Comparison of ENCODE assay signal across 17 cellular contexts in genomic region chr3:183264249-183264648, GRCh38. TPM values are rescaled to one million over a fixed set of nuclear protein-coding genes. Genes with fewer than 3 reads are reported as not detected.
DNase-seq lines count a peak whose midpoint lies in the region; ATAC-seq and TF ChIP-seq lines count a peak whose summit lies in the region.
"Had no signal": no experiment of that assay in that cellular context is flagged by ENCODE, and none has a peak within 500 bp of the region (broad histone marks: within the 10 kb centered on the region; RNA-seq: fewer than 3 reads in every experiment).

No MANE protein-coding gene starts in this region.

- 50 to 64% (median 62%) methylated on average over 4 of the region's 4 CpGs for WGBS in psoas muscle, 3 donors
- 74% methylated on average over 4 of the region's 4 CpGs for WGBS in esophagus muscularis mucosa

- H3K27ac ChIP-seq in BLaER1 treated with 17β-estradiol and CSF1 and Interleukin-3, amounts not matched to agents 10 nM and 100 nM = peak overlapping the region in 3 of 11 experiments; percentile 39 to 47 (median 43); a peak in 5 of 22 replicates
- H3K27ac ChIP-seq in Panc1 (ENCODE audit: low read length) (peak overlapping the region; percentile 68), epithelial cell of prostate (peak overlapping the region; percentile 96), psoas muscle (peak overlapping the region; percentile 73), esophagus muscularis mucosa (replicated peaks in 1 of 4) (no peak overlapping the region)
- H3K27ac ChIP-seq in CD8-positive, alpha-beta memory T cell (ENCODE audit: low read depth, low read length) = no peak overlapping the region

- H3K4me1 ChIP-seq in BLaER1 treated with 17β-estradiol and CSF1 and Interleukin-3, amounts not matched to agents 10 nM and 100 nM = peaks cover 19 to 81% (median 56%) of the 10 kb centered on the region in 10 experiments
- H3K4me1 ChIP-seq in Panc1 (ENCODE audit: control insufficient read depth, insufficient read depth, low read length) (peaks cover 47% of the 10 kb centered on the region), psoas muscle (peaks cover 58% of the 10 kb centered on the region), esophagus muscularis mucosa (peaks cover 0 to 10% (median 7%) of the 10 kb centered on the region in 4 donors)
- H3K4me1 ChIP-seq in CD8-positive, alpha-beta memory T cell (ENCODE audit: insufficient read depth, low read length) = no peaks in the 10 kb centered on the region

- no TSS peak for BruUV-seq in Panc1 (replicated peaks; lab: Mats Ljungman, UMichigan)

- H3K9me3 Mint-ChIP-seq in CD8-positive, alpha-beta memory T cell = no peaks in the 10 kb centered on the region
- H3K9me3 Mint-ChIP-seq: activated naive CD8-positive, alpha-beta T cell treated with anti-CD3 and anti-CD28 coated beads, Interleukin-2, amount 10 ng/mL, durations not matched to agents 7 days and 5 days; activated T-cell treated with anti-CD3 and anti-CD28 coated beads, Interleukin-2, amount 50 U/mL, for 4 hours; immature natural killer cell; stimulated activated memory B cell treated with anti-CD40 and anti-IgM and Interleukin-4, amounts not matched to agents 10 μg/mL and 1 μg/mL and 100 μg/mL, for 72 hours had no signal

- no peak overlapping the region for H3K4me3 ChIP-seq in BLaER1 treated with 17β-estradiol and CSF1 and Interleukin-3, amounts not matched to agents 10 nM and 100 nM
- H3K4me3 ChIP-seq in Panc1 (ENCODE audit: low read depth in 2 of 2, low read length in 2 of 2) = no peak overlapping the region
- H3K4me3 ChIP-seq in psoas muscle = no peak overlapping the region
- no peak overlapping the region for H3K4me3 ChIP-seq in esophagus muscularis mucosa
- H3K4me3 ChIP-seq in CD8-positive, alpha-beta memory T cell (ENCODE audit: low read length) = no peak overlapping the region

- in situ Hi-C loops in Panc1 (cut with HindIII; ENCODE audit: low pct_unique_long_range_greater_than_20kb, low sequenced_read_pairs) = no loop called here

- intact Hi-C loops in Panc1 (cut with micrococcal nuclease; ENCODE audit: unreplicated experiment) = no loop called here
- intact Hi-C loops in psoas muscle (cut with DNase I) = no loop called here
- intact Hi-C loops in esophagus muscularis mucosa (cut with DNase I) = no loop called here

- H3K27me3 Mint-ChIP-seq in CD8-positive, alpha-beta memory T cell = peaks cover 3% of the 10 kb centered on the region in 2 donors

- no peak for TF ChIP-seq CTCF in Panc1 (IDR thresholded peaks at IDR 0.05)
- TF ChIP-seq CTCF in psoas muscle (IDR thresholded peaks at IDR 0.05) = no peak
- TF ChIP-seq CTCF in esophagus muscularis mucosa (IDR thresholded peaks at IDR 0.05) = no peak

- CTCF ChIA-PET in Panc1 (lab: Charles Lee) = no interaction called here
- CTCF ChIA-PET in CD8-positive, alpha-beta memory T cell (lab: Charles Lee) = no interaction called here

- ATAC-seq in Panc1 (peak; percentile 22; the same call in 1 of the 2 replicates), psoas muscle (no peak), HG03520 (IDR thresholded peaks at IDR 0.05; ENCODE audit: unreplicated experiment) (no peak)
- ATAC-seq: activated T-cell treated with anti-CD3 and anti-CD28 coated beads, Interleukin-2, amount 50 U/mL, for 4 hours; HepG2; stimulated activated memory B cell treated with anti-CD40 and anti-IgM and Interleukin-4, amounts not matched to agents 10 μg/mL and 1 μg/mL and 100 μg/mL, for 72 hours had no signal

- no peak overlapping the region for H3K4me3 Mint-ChIP-seq in CD8-positive, alpha-beta memory T cell
- H3K4me3 Mint-ChIP-seq: activated naive CD8-positive, alpha-beta T cell treated with anti-CD3 and anti-CD28 coated beads, Interleukin-2, amount 10 ng/mL, durations not matched to agents 7 days and 5 days; activated T-cell treated with anti-CD3 and anti-CD28 coated beads, Interleukin-2, amount 50 U/mL, for 4 hours; immature natural killer cell; stimulated activated memory B cell treated with anti-CD40 and anti-IgM and Interleukin-4, amounts not matched to agents 10 μg/mL and 1 μg/mL and 100 μg/mL, for 72 hours had no signal

- peaks cover 0 to 24% (median 0%) of the 10 kb centered on the region in 11 experiments; a peak in 2 of 22 replicates for H4K20me1 ChIP-seq in BLaER1 treated with 17β-estradiol and CSF1 and Interleukin-3, amounts not matched to agents 10 nM and 100 nM

- H3K4me1 Mint-ChIP-seq in CD8-positive, alpha-beta memory T cell = no peaks in the 10 kb centered on the region
- H3K4me1 Mint-ChIP-seq: immature natural killer cell had no signal

- no peaks in the 10 kb centered on the region for H3K27me3 ChIP-seq in BLaER1 treated with 17β-estradiol and CSF1 and Interleukin-3, amounts not matched to agents 10 nM and 100 nM
- H3K27me3 ChIP-seq in Panc1 (ENCODE audit: control insufficient read depth, insufficient read depth, low read length) (no peaks in the 10 kb centered on the region), psoas muscle (ENCODE audit: insufficient read depth in 3 of 3, low read length in 2 of 3) (no peaks in the 10 kb centered on the region), esophagus muscularis mucosa (no peaks in the 10 kb centered on the region)
- H3K27me3 ChIP-seq in CD8-positive, alpha-beta memory T cell (ENCODE audit: insufficient read depth, low read length, poor library complexity, severe bottlenecking) = no peaks in the 10 kb centered on the region

- peak overlapping the region in 6 of 11 experiments; percentile 1 to 58 (median 47); a peak in 8 of 22 replicates for H3K4me2 ChIP-seq in BLaER1 treated with 17β-estradiol and CSF1 and Interleukin-3, amounts not matched to agents 10 nM and 100 nM

- no peaks in the 10 kb centered on the region for H3K9me3 ChIP-seq in BLaER1 treated with 17β-estradiol and CSF1 and Interleukin-3, amounts not matched to agents 10 nM and 100 nM (replicated peaks in 1 of 11)
- H3K9me3 ChIP-seq in Panc1 (ENCODE audit: control insufficient read depth, insufficient read depth, low read depth, low read length) = no peaks in the 10 kb centered on the region
- no peaks in the 10 kb centered on the region for H3K9me3 ChIP-seq in psoas muscle
- no peaks in the 10 kb centered on the region for H3K9me3 ChIP-seq in esophagus muscularis mucosa
- no peaks in the 10 kb centered on the region for H3K9me3 ChIP-seq in CD8-positive, alpha-beta memory T cell (ENCODE audit: low read length)

- POLR2A ChIA-PET in Panc1 (lab: Charles Lee) = no interaction called here
- POLR2A ChIA-PET in CD8-positive, alpha-beta memory T cell (lab: Charles Lee) = no interaction called here

- no peak for TF ChIP-seq EP300 in esophagus muscularis mucosa (IDR thresholded peaks at IDR 0.05)

- no peak overlapping the region for H3K9ac ChIP-seq in BLaER1 treated with 17β-estradiol and CSF1 and Interleukin-3, amounts not matched to agents 10 nM and 100 nM

- H3K36me3 Mint-ChIP-seq in CD8-positive, alpha-beta memory T cell = peaks cover 0 to 4% (median 2%) of the 10 kb centered on the region in 3 donors
- H3K36me3 Mint-ChIP-seq: immature natural killer cell; stimulated activated memory B cell treated with anti-CD40 and anti-IgM and Interleukin-4, amounts not matched to agents 10 μg/mL and 1 μg/mL and 100 μg/mL, for 72 hours had no signal

- DNase-seq in Panc1 (ENCODE audit: low read depth, low spot score) = no peak
- DNase-seq in epithelial cell of prostate (ENCODE audit: low read depth, low spot score) = no peak
- DNase-seq in psoas muscle = no peak
- no peak for DNase-seq in esophagus muscularis mucosa (ENCODE audit: extremely low spot score)
- no peak for DNase-seq in CD8-positive, alpha-beta memory T cell
- no peak for DNase-seq in COR-L47 (lab: John Stamatoyannopoulos, UW)
- DNase-seq: activated CD4-positive, alpha-beta T cell treated with anti-CD3 and anti-CD28 coated beads, Interleukin-2, amount 50 U/mL, for 4 hours; activated naive CD8-positive, alpha-beta T cell treated with anti-CD3 and anti-CD28 coated beads, Interleukin-2, amount 10 ng/mL, durations not matched to agents 7 days and 5 days; activated T-cell treated with anti-CD3 and anti-CD28 coated beads, Interleukin-2, amount 50 U/mL, for 4 hours; Calu3; immature natural killer cell; NCI-H2227 treated with DMSO at 0.1 percent for 48 hours; Right ventricle myocardium superior had no signal

- peaks cover 0 to 17% (median 0%) of the 10 kb centered on the region in 11 experiments; a peak in 5 of 22 replicates for H3K36me3 ChIP-seq in BLaER1 treated with 17β-estradiol and CSF1 and Interleukin-3, amounts not matched to agents 10 nM and 100 nM
- H3K36me3 ChIP-seq in Panc1 (ENCODE audit: control insufficient read depth, insufficient read depth, low read length) (no peaks in the 10 kb centered on the region), psoas muscle (ENCODE audit: insufficient read depth in 1 of 2, low read depth in 1 of 2) (peaks cover 2% of the 10 kb centered on the region in 2 donors), esophagus muscularis mucosa (no peaks in the 10 kb centered on the region)
- no peaks in the 10 kb centered on the region for H3K36me3 ChIP-seq in CD8-positive, alpha-beta memory T cell (ENCODE audit: insufficient read depth, low read length)

- H3K27ac Mint-ChIP-seq in CD8-positive, alpha-beta memory T cell = no peak overlapping the region
- H3K27ac Mint-ChIP-seq: activated naive CD8-positive, alpha-beta T cell treated with anti-CD3 and anti-CD28 coated beads, Interleukin-2, amount 10 ng/mL, durations not matched to agents 7 days and 5 days; immature natural killer cell; stimulated activated memory B cell treated with anti-CD40 and anti-IgM and Interleukin-4, amounts not matched to agents 10 μg/mL and 1 μg/mL and 100 μg/mL, for 72 hours had no signal

- no peak for TF ChIP-seq POLR2A in esophagus muscularis mucosa (IDR thresholded peaks at IDR 0.05; ENCODE audit: low read depth)

RNA-seq across cellular contexts. Expression of gene B3GNT5, which starts 11.2 kb away (rescaled TPM):
- total RNA-seq in Panc1 (2021; ENCODE audit: unreplicated experiment) = 22.8 TPM
- polyA plus RNA-seq in Panc1 (2012; ENCODE audit: insufficient read length) = 9.7 TPM
- 10 to 100 TPM; 44.8 to 98.1 (median 63.7) TPM for total RNA-seq in psoas muscle
- 10 to 100 TPM; 12.1 to 98.9 (median 43.4) TPM for polyA plus RNA-seq in psoas muscle
- total RNA-seq in esophagus muscularis mucosa = 10 to 100 TPM in 1 of 4 donors, 1 to 10 TPM in 3; 2.1 to 11.3 (median 5.2) TPM
- 10 to 100 TPM in 1 of 2 experiments, 1 to 10 TPM in 1; 10.0 TPM for total RNA-seq in CD8-positive, alpha-beta memory T cell
- polyA plus RNA-seq in CD8-positive, alpha-beta memory T cell = not detected
- total RNA-seq: HepG2 had no signal
- polyA plus RNA-seq: HepG2 had no signal

Comparison
In these comparisons a context has a peak if more than half of its experiments do, and no peak if none do; other contexts are left out.
1. H3K27ac ChIP-seq: peak in Panc1 (single experiment), epithelial cell of prostate (single experiment) and psoas muscle (single experiment); none in esophagus muscularis mucosa (0 of 4) and CD8-positive, alpha-beta memory T cell (single experiment).